Comparison of ENCODE assay signal across 9 cellular contexts in genomic region chr14:105201928-105202513, GRCh38. TPM values are rescaled to one million over a fixed set of nuclear protein-coding genes. Genes with fewer than 3 reads are reported as not detected.
DNase-seq lines count a peak whose midpoint lies in the region; ATAC-seq, FAIRE-seq and TF ChIP-seq lines count a peak whose summit lies in the region.
"Had no signal": no experiment of that assay in that cellular context is flagged by ENCODE, and none has a peak within 500 bp of the region (broad histone marks: within the 10 kb centered on the region; RNA-seq: fewer than 3 reads in every experiment).

No MANE protein-coding gene starts in this region.

- H3K27me3 ChIP-seq in CD4-positive, alpha-beta T cell (ENCODE audit: control insufficient read depth, insufficient read depth, low read length), result peaks cover 32% of the 10 kb centered on the region
- H3K27me3 ChIP-seq in endothelial cell of umbilical vein (ENCODE audit: control insufficient read depth in 2 of 2, insufficient read depth in 2 of 2, low read length in 2 of 2) (no peaks in the 10 kb centered on the region), tibial nerve (peaks cover 0 to 59% of the 10 kb centered on the region in 2 donors)
- H3K27me3 ChIP-seq: ovary had no signal

- no peaks in the 10 kb centered on the region for H3K9me1 ChIP-seq in endothelial cell of umbilical vein (replicated peaks; ENCODE audit: control insufficient read depth, extremely low read depth, insufficient read depth, low read length)

- FAIRE-seq in GM12892 (lab: Jason Lieb, UNC) (no peak), endothelial cell of umbilical vein (lab: Jason Lieb, UNC) (no peak)

- TF ChIP-seq CTCF in CD4-positive, alpha-beta T cell (IDR thresholded peaks at IDR 0.05), result no peak
- TF ChIP-seq CTCF in endothelial cell of umbilical vein (IDR thresholded peaks at IDR 0.05; ENCODE audit: extremely low read depth in 1 of 2, insufficient read depth in 1 of 2, low read depth in 1 of 2, low read length in 2 of 2), result no peak
- TF ChIP-seq CTCF in tibial nerve (IDR thresholded peaks at IDR 0.05), result no peak

- H3K36me3 Mint-ChIP-seq in CD4-positive, alpha-beta T cell (ENCODE audit: low read depth), result no peaks in the 10 kb centered on the region

- H3K4me1 Mint-ChIP-seq in CD4-positive, alpha-beta T cell (ENCODE audit: low read depth), result peaks cover 9% of the 10 kb centered on the region

- H3K4me3 ChIP-seq in endothelial cell of umbilical vein (replicated peaks in 1 of 3; ENCODE audit: insufficient read depth in 1 of 3, low read depth in 1 of 3, low read length in 3 of 3) (no peak overlapping the region), tibial nerve (no peak overlapping the region)
- H3K4me3 ChIP-seq: ovary had no signal

- H3K4me1 ChIP-seq in endothelial cell of umbilical vein (ENCODE audit: control insufficient read depth, extremely low read depth, insufficient read depth, low read length), result peaks cover 32% of the 10 kb centered on the region
- peaks cover 0 to 75% (median 28%) of the 10 kb centered on the region in 4 donors for H3K4me1 ChIP-seq in tibial nerve

- DNase-seq in CD4-positive, alpha-beta T cell, result no peak
- DNase-seq in GM12892 (ENCODE audit: insufficient read length) (no peak), SKM-1 treated with dmso at 0.1 percent for 144 hours (lab: John Stamatoyannopoulos, UW; ENCODE audit: unreplicated experiment) (peak; percentile 58), endothelial cell of umbilical vein (ENCODE audit: low read depth, low spot score) (no peak), kidney glomerular epithelial cell (lab: John Stamatoyannopoulos, UW) (no peak), tibial nerve (ENCODE audit: low spot score in 2 of 2) (no peak)
- DNase-seq: ovary had no signal

- no peak for TF ChIP-seq EP300 in tibial nerve (IDR thresholded peaks at IDR 0.05)

- H4K20me1 ChIP-seq in endothelial cell of umbilical vein (replicated peaks; ENCODE audit: control insufficient read depth, extremely low read depth, insufficient read depth, low read length), result no peaks in the 10 kb centered on the region

- H3K27ac ChIP-seq in CD4-positive, alpha-beta T cell (ENCODE audit: low read depth, low read length), result no peak overlapping the region
- H3K27ac ChIP-seq in endothelial cell of umbilical vein (ENCODE audit: insufficient read depth, low read depth, low read length) (peak overlapping the region; percentile 11), tibial nerve (no peak overlapping the region)
- H3K27ac ChIP-seq: ovary had no signal

- peak overlapping the region; percentile 21 for H2AFZ ChIP-seq in endothelial cell of umbilical vein (ENCODE audit: low read depth, low read length)

- POLR2A ChIA-PET in CD4-positive, alpha-beta T cell (lab: Charles Lee), result interaction anchor here (1.2 kb wide), 1 partner anchor 99 kb away, joined by 3 read pairs; the partner anchor contains the start of gene BRF1
- POLR2A ChIA-PET in endothelial cell of umbilical vein (lab: Charles Lee), result no interaction called here

- H3K4me3 Mint-ChIP-seq in CD4-positive, alpha-beta T cell, result no peak overlapping the region

- H3K36me3 ChIP-seq in endothelial cell of umbilical vein (ENCODE audit: control insufficient read depth in 2 of 2, extremely low read depth in 1 of 2, insufficient read depth in 2 of 2, low read length in 2 of 2), result no peaks in the 10 kb centered on the region
- no peaks in the 10 kb centered on the region for H3K36me3 ChIP-seq in tibial nerve
- H3K36me3 ChIP-seq: ovary had no signal

- no peaks in the 10 kb centered on the region for H3K9me3 ChIP-seq in CD4-positive, alpha-beta T cell (ENCODE audit: control insufficient read depth, low read length)
- H3K9me3 ChIP-seq in endothelial cell of umbilical vein (replicated peaks; ENCODE audit: control insufficient read depth, insufficient read depth, low read length) (no peaks in the 10 kb centered on the region), tibial nerve (no peaks in the 10 kb centered on the region)
- H3K9me3 ChIP-seq: ovary had no signal

- dilution Hi-C loops in endothelial cell of umbilical vein (cut with MboI; ENCODE audit: extremely low pct_ligation_motif_present, low sequenced_read_pairs), result no loop called here

- 45 to 48% methylated on average over 18 to 19 of the region's 20 CpGs for WGBS in tibial nerve, 2 donors

- TF ChIP-seq POLR2A in GM12892 (IDR thresholded peaks at IDR 0.05; ENCODE audit: low read depth, low read length) (0 out of 2 replicates have a peak, but pooled peaks have one; percentile 22), endothelial cell of umbilical vein (IDR thresholded peaks at IDR 0.05; ENCODE audit: low read depth, low read length) (no peak), tibial nerve (IDR thresholded peaks at IDR 0.05) (no peak)

- ATAC-seq in CD4-positive, alpha-beta T cell (ENCODE audit: poor library complexity), result peak; percentile 50
- no peak for ATAC-seq in GM21447 (IDR thresholded peaks at IDR 0.05; ENCODE audit: unreplicated experiment)
- ATAC-seq in HG02973 (IDR thresholded peaks at IDR 0.05; ENCODE audit: unreplicated experiment), result no peak

- no peaks in the 10 kb centered on the region for H3K9me3 Mint-ChIP-seq in CD4-positive, alpha-beta T cell

- H3K79me2 ChIP-seq in endothelial cell of umbilical vein (ENCODE audit: control insufficient read depth, insufficient read depth, low read length), result no peaks in the 10 kb centered on the region

- no peak overlapping the region for H3K27ac Mint-ChIP-seq in CD4-positive, alpha-beta T cell

- H3K4me2 ChIP-seq in endothelial cell of umbilical vein (ENCODE audit: insufficient read depth, low read length), result no peak overlapping the region

- H3K27me3 Mint-ChIP-seq in CD4-positive, alpha-beta T cell, result peaks cover 42% of the 10 kb centered on the region

- intact Hi-C loops in CD4-positive, alpha-beta T cell (cut with DNase I, micrococcal nuclease), result loop anchor here (1.0 to 5.0 kb wide), 4 partner anchors 80 to 330 kb away; partner anchors contain the start of gene BRF1 (in 1 of the 2)
- intact Hi-C loops in endothelial cell of umbilical vein (cut with micrococcal nuclease), result loop anchor here (10.0 kb wide), 1 partner anchor 53 kb away; no protein-coding TSS in a partner anchor

- BruUV-seq in endothelial cell of umbilical vein (replicated peaks; lab: Mats Ljungman, UMichigan), result no TSS peak

- CTCF ChIA-PET in CD4-positive, alpha-beta T cell (lab: Charles Lee), result interaction anchor here (1.1 kb wide), 1 partner anchor 150 kb away, joined by 6 read pairs; no protein-coding TSS in a partner anchor
- CTCF ChIA-PET in endothelial cell of umbilical vein (lab: Charles Lee), result interaction anchor here (2.1 to 9.7 kb wide), 3 partner anchors 32 to 150 kb away, joined by 10 to 94 read pairs (median 17); partner anchors contain the start of gene JAG2

- H3K9ac ChIP-seq in endothelial cell of umbilical vein (replicated peaks; ENCODE audit: extremely low read depth, insufficient read depth, low read length), result no peak overlapping the region

TF ChIP-seq in endothelial cell of umbilical vein, 7 proteins besides CTCF, POLR2A, EP300 and RAD21 (continues in another document):
- no peak for TF ChIP-seq GATA2 (IDR thresholded peaks at IDR 0.05; ENCODE audit: insufficient read depth, insufficient read length, low read depth, low read length)
- TF ChIP-seq POLR2AphosphoS5 (IDR thresholded peaks at IDR 0.05; ENCODE audit: insufficient read depth, low read depth, low read length), result no peak
- TF ChIP-seq EZH2 (IDR thresholded peaks at IDR 0.05; ENCODE audit: borderline replicate concordance, low read depth, low read length, severe bottlenecking), result no peak
- TF ChIP-seq MYC (IDR thresholded peaks at IDR 0.05; ENCODE audit: low read depth, low read length), result no peak
- TF ChIP-seq FOS (IDR thresholded peaks at IDR 0.05; ENCODE audit: borderline replicate concordance, insufficient read depth, low read length), result no peak
- no peak for TF ChIP-seq JUN (IDR thresholded peaks at IDR 0.05; ENCODE audit: borderline replicate concordance, insufficient read depth, insufficient read length, low read depth)

RNA-seq across cellular contexts. Expression of gene NUDT14, which starts 20.9 kb away (rescaled TPM):
- total RNA-seq in CD4-positive, alpha-beta T cell, result 1 to 10 TPM; 9.0 to 9.2 TPM
- polyA plus RNA-seq in GM12892 (2012; ENCODE audit: missing spikeins), result 2.9 TPM
- total RNA-seq in endothelial cell of umbilical vein, result 97.7 and 104 TPM in 2 replicates
- polyA plus RNA-seq in endothelial cell of umbilical vein, result 103 and 129 TPM in 2 replicates
- 45.7 and 71.1 TPM in 2 replicates for polyA plus RNA-seq in endothelial cell of umbilical vein (2011; cell fraction: cytosol; rRNA removed)
- 62.8 and 71.6 TPM in 2 replicates for polyA plus RNA-seq in endothelial cell of umbilical vein (2011; cell fraction: nucleus; rRNA removed)
- polyA plus RNA-seq in endothelial cell of umbilical vein (2012), result 34.7 and 54.2 TPM in 2 replicates
- 21.2 and 26.4 TPM in 2 replicates for polyA minus RNA-seq in endothelial cell of umbilical vein
- polyA minus RNA-seq in endothelial cell of umbilical vein (2011; cell fraction: cytosol; rRNA and poly(A)+ RNA removed), result 9.2 TPM
- 15.2 and 25.5 TPM in 2 replicates for polyA minus RNA-seq in endothelial cell of umbilical vein (2011; cell fraction: nucleus; rRNA and poly(A)+ RNA removed)
- total RNA-seq in tibial nerve, result 1 to 10 TPM in 2 of 4 donors, under 1 TPM in 2; 0.66 to 2.7 (median 1.8) TPM

RNA-seq across cellular contexts. Expression of gene JAG2, which starts 33.4 kb away (rescaled TPM):
- total RNA-seq in CD4-positive, alpha-beta T cell, result 1 to 10 TPM in 1 of 2 experiments, under 1 TPM in 1; 0.66 to 1.3 TPM
- polyA plus RNA-seq in GM12892 (2012; ENCODE audit: missing spikeins), result not detected
- total RNA-seq in endothelial cell of umbilical vein (128 and 139 TPM in 2 replicates), tibial nerve (10 to 100 TPM in 3 of 4 donors, 1 to 10 TPM in 1; 7.4 to 13.8 (median 12.8) TPM)
- 80.7 and 105 TPM in 2 replicates for polyA plus RNA-seq in endothelial cell of umbilical vein
- 54.3 and 62.1 TPM in 2 replicates for polyA plus RNA-seq in endothelial cell of umbilical vein (2011; cell fraction: cytosol; rRNA removed)
- 295 and 312 TPM in 2 replicates for polyA plus RNA-seq in endothelial cell of umbilical vein (2011; cell fraction: nucleus; rRNA removed)
- 59.6 and 61.1 TPM in 2 replicates for polyA plus RNA-seq in endothelial cell of umbilical vein (2012)
- 95.3 and 129 TPM in 2 replicates for polyA minus RNA-seq in endothelial cell of umbilical vein
- 8.7 TPM for polyA minus RNA-seq in endothelial cell of umbilical vein (2011; cell fraction: cytosol; rRNA and poly(A)+ RNA removed)
- polyA minus RNA-seq in endothelial cell of umbilical vein (2011; cell fraction: nucleus; rRNA and poly(A)+ RNA removed), result 62.0 and 95.6 TPM in 2 replicates

RNA-seq across cellular contexts. Expression of gene BTBD6, which starts 46.3 kb away (rescaled TPM):
- 10 to 100 TPM; 36.9 to 37.6 TPM for total RNA-seq in CD4-positive, alpha-beta T cell
- polyA plus RNA-seq in GM12892 (2012; ENCODE audit: missing spikeins), result 25.8 TPM
- total RNA-seq in endothelial cell of umbilical vein (57.7 and 63.1 TPM in 2 replicates), tibial nerve (10 to 100 TPM; 53.7 to 61.2 (median 53.9) TPM)
- polyA plus RNA-seq in endothelial cell of umbilical vein, result 63.1 and 65.0 TPM in 2 replicates
- polyA plus RNA-seq in endothelial cell of umbilical vein (2011; cell fraction: cytosol; rRNA removed), result 51.6 and 57.9 TPM in 2 replicates
- polyA plus RNA-seq in endothelial cell of umbilical vein (2011; cell fraction: nucleus; rRNA removed), result 111 and 113 TPM in 2 replicates
- 38.8 and 47.5 TPM in 2 replicates for polyA plus RNA-seq in endothelial cell of umbilical vein (2012)
- polyA minus RNA-seq in endothelial cell of umbilical vein, result 43.1 and 43.3 TPM in 2 replicates
- 27.3 TPM for polyA minus RNA-seq in endothelial cell of umbilical vein (2011; cell fraction: cytosol; rRNA and poly(A)+ RNA removed)
- polyA minus RNA-seq in endothelial cell of umbilical vein (2011; cell fraction: nucleus; rRNA and poly(A)+ RNA removed), result 12.7 and 14.1 TPM in 2 replicates
